Comparison of ENCODE assay signal across 15 cellular contexts in the genomic region with DNA sequence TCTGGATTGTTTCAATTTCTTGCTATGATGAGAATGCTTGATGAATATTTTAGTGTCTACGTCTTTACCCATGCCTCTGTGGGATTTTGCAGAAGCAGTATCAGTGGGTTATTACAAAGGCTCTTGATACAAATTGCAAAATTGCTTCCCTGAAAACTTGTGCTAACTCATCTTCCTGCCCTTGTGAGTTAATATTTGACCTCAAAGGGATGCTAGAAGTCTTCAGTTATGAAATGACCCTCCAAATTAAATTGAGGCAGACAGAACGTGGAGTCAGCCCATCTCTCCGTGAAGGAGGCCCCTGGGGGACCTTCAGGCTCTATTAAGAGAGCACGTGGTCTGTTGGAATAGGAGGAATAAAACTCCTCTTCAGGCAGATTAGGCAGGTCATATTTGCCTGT.
A peak's percentile ranks its signal among the peaks of the same experiment; 100 is the strongest.
DNase-seq lines count a peak whose midpoint lies in the region; TF ChIP-seq lines count a peak whose summit lies in the region.
"Had no signal": no experiment of that assay in that cellular context is flagged by ENCODE, and none has a peak within 500 bp of the region (broad histone marks: within the 10 kb centered on the region; RNA-seq: fewer than 3 reads in every experiment).

No MANE protein-coding gene starts in this region.

- H3K27me3 Mint-ChIP-seq in neural progenitor cell (ENCODE audit: insufficient read depth, low read depth) = peaks cover 16% of the 10 kb centered on the region
- H3K27me3 Mint-ChIP-seq: activated CD4-positive, alpha-beta T cell treated with anti-CD3 and anti-CD28 coated beads for 36 hours; activated naive CD8-positive, alpha-beta T cell treated with anti-CD3 and anti-CD28 coated beads for 36 hours had no signal

- peak overlapping the region in 6 of 11 experiments; percentile 11 to 64 (median 28); a peak in 8 of 22 replicates for H3K27ac ChIP-seq in BLaER1 treated with 17β-estradiol and CSF1 and Interleukin-3, amounts not matched to agents 10 nM and 100 nM
- no peak overlapping the region for H3K27ac ChIP-seq in HL-60 (replicated peaks)
- H3K27ac ChIP-seq in neural progenitor cell = no peak overlapping the region
- H3K27ac ChIP-seq in hepatocyte = no peak overlapping the region
- H3K27ac ChIP-seq: neutrophil had no signal

- no peaks in the 10 kb centered on the region for H3K79me2 ChIP-seq in neural progenitor cell (ENCODE audit: low read depth)
- H3K79me2 ChIP-seq in hepatocyte = no peaks in the 10 kb centered on the region

- H3K4me2 ChIP-seq in BLaER1 treated with 17β-estradiol and CSF1 and Interleukin-3, amounts not matched to agents 10 nM and 100 nM = peak overlapping the region in 10 of 11 experiments; percentile 4 to 51 (median 30); a peak in 10 of 22 replicates
- H3K4me2 ChIP-seq in neural progenitor cell = no peak overlapping the region
- H3K4me2 ChIP-seq in hepatocyte = no peak overlapping the region
- H3K4me2 ChIP-seq: smooth muscle cell had no signal

- H3K36me3 ChIP-seq in BLaER1 treated with 17β-estradiol and CSF1 and Interleukin-3, amounts not matched to agents 10 nM and 100 nM = no peaks in the 10 kb centered on the region
- no peaks in the 10 kb centered on the region for H3K36me3 ChIP-seq in neural progenitor cell
- H3K36me3 ChIP-seq in hepatocyte (replicated peaks; ENCODE audit: insufficient read depth, low read depth) = no peaks in the 10 kb centered on the region
- H3K36me3 ChIP-seq: neutrophil, tibial nerve had no signal

- no peaks in the 10 kb centered on the region for H3K9me2 ChIP-seq in hepatocyte (replicated peaks; ENCODE audit: insufficient read depth)

- no peaks in the 10 kb centered on the region for H3F3A ChIP-seq in neural progenitor cell (ENCODE audit: low read depth)

- no peaks in the 10 kb centered on the region for H4K20me1 ChIP-seq in BLaER1 treated with 17β-estradiol and CSF1 and Interleukin-3, amounts not matched to agents 10 nM and 100 nM
- H4K20me1 ChIP-seq in neural progenitor cell (ENCODE audit: low read depth) (no peaks in the 10 kb centered on the region), hepatocyte (ENCODE audit: insufficient read depth, poor library complexity, severe bottlenecking) (no peaks in the 10 kb centered on the region)

- no peak for TF ChIP-seq CTCF in HL-60 (IDR thresholded peaks at IDR 0.05; ENCODE audit: insufficient read depth, low read length)
- TF ChIP-seq CTCF in neural progenitor cell (IDR thresholded peaks at IDR 0.05) = no peak
- no peak for TF ChIP-seq CTCF in hepatocyte (IDR thresholded peaks at IDR 0.05; ENCODE audit: poor library complexity)

- DNase-seq in HL-60 (ENCODE audit: low read depth in 1 of 2, low spot score in 1 of 2) (peak; percentile 43 to 66), dedifferentiated amniotic fluid mesenchymal stem cell (ENCODE audit: extremely low spot score) (peak; percentile 40), neural progenitor cell (ENCODE audit: low spot score) (no peak), DMS114 treated with DMSO at 0.1 percent for 48 hours (lab: John Stamatoyannopoulos, UW; ENCODE audit: unreplicated experiment) (no peak), hepatocyte (ENCODE audit: low spot score) (no peak), NCI-H2107 treated with DMSO at 0.1 percent for 48 hours (lab: John Stamatoyannopoulos, UW; ENCODE audit: unreplicated experiment) (no peak), COR-L47 (lab: John Stamatoyannopoulos, UW) (no peak)
- DNase-seq: activated CD4-positive, alpha-beta T cell treated with anti-CD3 and anti-CD28 coated beads for 36 hours; activated naive CD8-positive, alpha-beta T cell treated with anti-CD3 and anti-CD28 coated beads for 36 hours; NCI-H1105; T-helper 9 cell had no signal

- H3K4me1 ChIP-seq in BLaER1 treated with 17β-estradiol and CSF1 and Interleukin-3, amounts not matched to agents 10 nM and 100 nM = peaks cover 20 to 49% (median 43%) of the 10 kb centered on the region in 10 experiments
- no peaks in the 10 kb centered on the region for H3K4me1 ChIP-seq in neural progenitor cell
- no peaks in the 10 kb centered on the region for H3K4me1 ChIP-seq in hepatocyte (ENCODE audit: insufficient read depth)

- no peaks in the 10 kb centered on the region for H3K27me3 ChIP-seq in BLaER1 treated with 17β-estradiol and CSF1 and Interleukin-3, amounts not matched to agents 10 nM and 100 nM
- H3K27me3 ChIP-seq in HL-60 (ENCODE audit: insufficient read depth, poor library complexity, severe bottlenecking) (no peaks in the 10 kb centered on the region), neural progenitor cell (no peaks in the 10 kb centered on the region), hepatocyte (no peaks in the 10 kb centered on the region)
- H3K27me3 ChIP-seq: neutrophil, tibial nerve had no signal

- H3K27ac Mint-ChIP-seq in neural progenitor cell = no peak overlapping the region
- H3K27ac Mint-ChIP-seq: activated CD4-positive, alpha-beta T cell treated with anti-CD3 and anti-CD28 coated beads for 36 hours; activated naive CD8-positive, alpha-beta T cell treated with anti-CD3 and anti-CD28 coated beads for 36 hours had no signal

- peak overlapping the region; percentile 24 for H3K4me3 Mint-ChIP-seq in neural progenitor cell
- H3K4me3 Mint-ChIP-seq: activated CD4-positive, alpha-beta T cell treated with anti-CD3 and anti-CD28 coated beads for 36 hours; activated naive CD8-positive, alpha-beta T cell treated with anti-CD3 and anti-CD28 coated beads for 36 hours had no signal

- peaks cover 48% of the 10 kb centered on the region for H3K4me1 Mint-ChIP-seq in neural progenitor cell
- H3K4me1 Mint-ChIP-seq: activated CD4-positive, alpha-beta T cell treated with anti-CD3 and anti-CD28 coated beads for 36 hours; activated naive CD8-positive, alpha-beta T cell treated with anti-CD3 and anti-CD28 coated beads for 36 hours had no signal

- peaks cover 5% of the 10 kb centered on the region for H3K36me3 Mint-ChIP-seq in neural progenitor cell
- H3K36me3 Mint-ChIP-seq: activated naive CD8-positive, alpha-beta T cell treated with anti-CD3 and anti-CD28 coated beads for 36 hours had no signal

- no peak overlapping the region for H2AFZ ChIP-seq in neural progenitor cell (replicated peaks)
- H2AFZ ChIP-seq in hepatocyte = no peak overlapping the region

- H3K9me3 Mint-ChIP-seq in neural progenitor cell = peaks cover 8% of the 10 kb centered on the region
- H3K9me3 Mint-ChIP-seq: activated naive CD8-positive, alpha-beta T cell treated with anti-CD3 and anti-CD28 coated beads for 36 hours had no signal

- H3K9ac ChIP-seq in BLaER1 treated with 17β-estradiol and CSF1 and Interleukin-3, amounts not matched to agents 10 nM and 100 nM = peak overlapping the region in 1 of 11 experiments; percentile 9; a peak in 1 of 22 replicates
- H3K9ac ChIP-seq in neural progenitor cell = no peak overlapping the region

- H3K4me3 ChIP-seq in BLaER1 treated with 17β-estradiol and CSF1 and Interleukin-3, amounts not matched to agents 10 nM and 100 nM = no peak overlapping the region
- H3K4me3 ChIP-seq in HL-60 (replicated peaks; ENCODE audit: insufficient read depth, low read length) (no peak overlapping the region), neural progenitor cell (no peak overlapping the region), hepatocyte (no peak overlapping the region)
- H3K4me3 ChIP-seq: smooth muscle cell, tibial nerve had no signal

- peaks cover 0 to 8% (median 0%) of the 10 kb centered on the region in 11 experiments; a peak in 5 of 22 replicates for H3K9me3 ChIP-seq in BLaER1 treated with 17β-estradiol and CSF1 and Interleukin-3, amounts not matched to agents 10 nM and 100 nM (replicated peaks in 1 of 11)
- H3K9me3 ChIP-seq in neural progenitor cell (ENCODE audit: low read depth) (no peaks in the 10 kb centered on the region), hepatocyte (ENCODE audit: low read depth) (no peaks in the 10 kb centered on the region)
- H3K9me3 ChIP-seq: neutrophil, tibial nerve had no signal

- WGBS in hepatocyte (ENCODE audit: low lambda C conversion rate, missing lambda C conversion rate) = 68% methylated on average over 4 of the region's 4 CpGs

Comparison
In these comparisons a context has a peak if more than half of its experiments do, and no peak if none do; other contexts are left out.
1. H3K27ac ChIP-seq: peak in BLaER1 treated with 17β-estradiol and CSF1 and Interleukin-3, amounts not matched to agents 10 nM and 100 nM (6 of 11); none in HL-60 (single experiment), neural progenitor cell (single experiment) and hepatocyte (single experiment).
2. H3K4me2 ChIP-seq: peak in BLaER1 treated with 17β-estradiol and CSF1 and Interleukin-3, amounts not matched to agents 10 nM and 100 nM (10 of 11); none in neural progenitor cell (single experiment) and hepatocyte (single experiment).
3. DNase-seq: peak in HL-60 (2 of 2) and dedifferentiated amniotic fluid mesenchymal stem cell (single experiment); none in neural progenitor cell (single experiment), DMS114 treated with DMSO at 0.1 percent for 48 hours (single experiment), hepatocyte (single experiment), NCI-H2107 treated with DMSO at 0.1 percent for 48 hours (single experiment) and COR-L47 (single experiment).